In the genomic region with DNA sequence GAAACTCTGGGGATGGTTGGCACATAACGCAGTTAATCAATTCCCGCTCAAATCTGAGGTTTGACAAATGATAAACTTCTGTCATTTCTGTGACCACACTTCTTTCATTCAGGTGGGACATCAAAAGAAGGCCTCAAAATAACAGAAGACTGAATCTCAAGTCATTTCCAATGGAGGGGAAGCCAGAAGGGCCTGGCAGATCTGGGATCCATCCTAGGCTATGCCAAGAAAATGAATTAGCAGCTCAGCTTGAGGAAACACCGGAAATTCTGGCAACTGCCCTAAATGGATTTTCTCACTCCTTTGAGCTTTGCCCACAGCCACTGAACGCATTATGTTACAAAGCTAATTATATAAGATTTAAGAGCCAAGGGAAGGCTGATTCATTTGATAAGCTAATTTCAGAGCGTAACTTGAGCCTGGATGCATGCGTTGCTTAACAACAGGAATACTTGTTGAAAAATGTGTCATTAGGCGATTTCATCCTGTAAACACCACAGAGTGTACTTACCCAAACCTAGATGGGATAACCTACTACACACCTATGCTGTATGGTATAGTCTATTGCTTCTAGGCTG, we compare ENCODE assay signal across 8 cellular contexts. TPM values are rescaled to one million over a fixed set of nuclear protein-coding genes. Genes with fewer than 3 reads are reported as not detected.
DNase-seq lines count a peak whose midpoint lies in the region; ATAC-seq and TF ChIP-seq lines count a peak whose summit lies in the region.

No MANE protein-coding gene starts in this region.

- no peaks in the 10 kb centered on the region for H3K4me1 ChIP-seq in mucosa of descending colon (ENCODE audit: low read depth)

- H3K36me3 ChIP-seq in mucosa of descending colon (ENCODE audit: low read depth), result no peaks in the 10 kb centered on the region

- H3K4me3 ChIP-seq in mucosa of descending colon, result no peak overlapping the region

- ATAC-seq in GM18907 (IDR thresholded peaks at IDR 0.05; ENCODE audit: unreplicated experiment) (peak; percentile 45), GM21737 (IDR thresholded peaks at IDR 0.05; ENCODE audit: unreplicated experiment) (no peak), mucosa of descending colon (no peak)

- TF ChIP-seq CTCF in endothelial cell (IDR thresholded peaks at IDR 0.05; ENCODE audit: unreplicated experiment), result no peak
- no peak for TF ChIP-seq CTCF in progenitor cell of endocrine pancreas (IDR thresholded peaks at IDR 0.05; ENCODE audit: unreplicated experiment)
- TF ChIP-seq CTCF in mucosa of descending colon (IDR thresholded peaks at IDR 0.05), result no peak

- peaks cover 30% of the 10 kb centered on the region for H3K4me1 Mint-ChIP-seq in endothelial cell (ENCODE audit: unreplicated experiment)
- H3K4me1 Mint-ChIP-seq in progenitor cell of endocrine pancreas (ENCODE audit: low read depth), result peaks cover 6% of the 10 kb centered on the region
- peaks cover 7% of the 10 kb centered on the region for H3K4me1 Mint-ChIP-seq in activated T-helper 2 cell treated with anti-CD3 and anti-CD28 coated beads, Interferon-gamma antibody, Interleukin-2, Interleukin-4, amounts not matched to agents 10 μg/mL and 5 μg/mL and 100 μg/mL, durations not matched to agents 14 hours and 24 hours and 36 hours (ENCODE audit: low read depth)

- H3K27me3 Mint-ChIP-seq in endothelial cell (ENCODE audit: unreplicated experiment), result peaks cover 2% of the 10 kb centered on the region
- no peaks in the 10 kb centered on the region for H3K27me3 Mint-ChIP-seq in progenitor cell of endocrine pancreas
- H3K27me3 Mint-ChIP-seq in activated T-helper 2 cell treated with anti-CD3 and anti-CD28 coated beads, Interferon-gamma antibody, Interleukin-2, Interleukin-4, amounts not matched to agents 10 μg/mL and 5 μg/mL and 100 μg/mL, durations not matched to agents 14 hours and 24 hours and 36 hours (ENCODE audit: low read depth), result no peaks in the 10 kb centered on the region

- H3K36me3 Mint-ChIP-seq in endothelial cell (ENCODE audit: low read depth, unreplicated experiment) (no peaks in the 10 kb centered on the region), progenitor cell of endocrine pancreas (ENCODE audit: insufficient read depth) (no peaks in the 10 kb centered on the region)
- H3K36me3 Mint-ChIP-seq in activated T-helper 2 cell treated with anti-CD3 and anti-CD28 coated beads, Interferon-gamma antibody, Interleukin-2, Interleukin-4, amounts not matched to agents 10 μg/mL and 5 μg/mL and 100 μg/mL, durations not matched to agents 14 hours and 24 hours and 36 hours (ENCODE audit: low read depth), result no peaks in the 10 kb centered on the region

- peak overlapping the region; percentile 91 for H3K27ac Mint-ChIP-seq in endothelial cell (ENCODE audit: unreplicated experiment)
- H3K27ac Mint-ChIP-seq in progenitor cell of endocrine pancreas, result peak overlapping the region; percentile 36
- no peak overlapping the region for H3K27ac Mint-ChIP-seq in activated T-helper 2 cell treated with anti-CD3 and anti-CD28 coated beads, Interferon-gamma antibody, Interleukin-2, Interleukin-4, amounts not matched to agents 10 μg/mL and 5 μg/mL and 100 μg/mL, durations not matched to agents 14 hours and 24 hours and 36 hours

- intact Hi-C loops in mucosa of descending colon (cut with DNase I, micrococcal nuclease), result no loop called here
- intact Hi-C loops in cardiac septum (cut with DNase I), result loop anchor here (5.0 kb wide), 1 partner anchor 45 kb away; a partner anchor contains a TSS
- intact Hi-C loops in activated T-helper 2 cell treated with anti-CD3 and anti-CD28 coated beads, Interferon-gamma antibody, Interleukin-2, Interleukin-4, amounts not matched to agents 10 μg/mL and 5 μg/mL and 100 μg/mL, durations not matched to agents 14 hours and 24 hours and 36 hours (cut with micrococcal nuclease), result no loop called here

- DNase-seq in NCI-H2196 treated with DMSO at 0.1 percent for 48 hours (lab: John Stamatoyannopoulos, UW; ENCODE audit: unreplicated experiment) (peak; percentile 44), endothelial cell (ENCODE audit: low spot score) (no peak), progenitor cell of endocrine pancreas (ENCODE audit: low spot score, unreplicated experiment) (no peak), mucosa of descending colon (no peak), cardiac septum (ENCODE audit: low spot score) (no peak)
- DNase-seq in activated T-helper 2 cell treated with anti-CD3 and anti-CD28 coated beads, Interferon-gamma antibody, Interleukin-2, Interleukin-4, amounts not matched to agents 10 μg/mL and 5 μg/mL and 100 μg/mL, durations not matched to agents 14 hours and 24 hours and 36 hours (ENCODE audit: low spot score), result no peak

- no peak overlapping the region for H3K4me3 Mint-ChIP-seq in endothelial cell (ENCODE audit: unreplicated experiment)
- H3K4me3 Mint-ChIP-seq in progenitor cell of endocrine pancreas (ENCODE audit: low read depth), result no peak overlapping the region
- no peak overlapping the region for H3K4me3 Mint-ChIP-seq in activated T-helper 2 cell treated with anti-CD3 and anti-CD28 coated beads, Interferon-gamma antibody, Interleukin-2, Interleukin-4, amounts not matched to agents 10 μg/mL and 5 μg/mL and 100 μg/mL, durations not matched to agents 14 hours and 24 hours and 36 hours (ENCODE audit: low read depth)

- H3K9me3 ChIP-seq in mucosa of descending colon, result no peaks in the 10 kb centered on the region

- H3K9me3 Mint-ChIP-seq in endothelial cell (ENCODE audit: unreplicated experiment) (no peaks in the 10 kb centered on the region), progenitor cell of endocrine pancreas (ENCODE audit: low read depth) (no peaks in the 10 kb centered on the region)
- H3K9me3 Mint-ChIP-seq in activated T-helper 2 cell treated with anti-CD3 and anti-CD28 coated beads, Interferon-gamma antibody, Interleukin-2, Interleukin-4, amounts not matched to agents 10 μg/mL and 5 μg/mL and 100 μg/mL, durations not matched to agents 14 hours and 24 hours and 36 hours, result no peaks in the 10 kb centered on the region

RNA-seq across cellular contexts. Expression of a gene that starts 47.1 kb away (rescaled TPM):
- total RNA-seq in endothelial cell (ENCODE audit: unreplicated experiment) (17.2 TPM), progenitor cell of endocrine pancreas (14.9 TPM in 2 replicates), mucosa of descending colon (10 to 100 TPM; 16.5 to 37.8 (median 28.5) TPM), cardiac septum (31.0 TPM)
- 2.5 and 3.3 TPM in 2 replicates for total RNA-seq in activated T-helper 2 cell treated with anti-CD3 and anti-CD28 coated beads, Interferon-gamma antibody, Interleukin-2, Interleukin-4, amounts not matched to agents 10 μg/mL and 5 μg/mL and 100 μg/mL, durations not matched to agents 14 hours and 24 hours and 36 hours
